In the genomic region with DNA sequence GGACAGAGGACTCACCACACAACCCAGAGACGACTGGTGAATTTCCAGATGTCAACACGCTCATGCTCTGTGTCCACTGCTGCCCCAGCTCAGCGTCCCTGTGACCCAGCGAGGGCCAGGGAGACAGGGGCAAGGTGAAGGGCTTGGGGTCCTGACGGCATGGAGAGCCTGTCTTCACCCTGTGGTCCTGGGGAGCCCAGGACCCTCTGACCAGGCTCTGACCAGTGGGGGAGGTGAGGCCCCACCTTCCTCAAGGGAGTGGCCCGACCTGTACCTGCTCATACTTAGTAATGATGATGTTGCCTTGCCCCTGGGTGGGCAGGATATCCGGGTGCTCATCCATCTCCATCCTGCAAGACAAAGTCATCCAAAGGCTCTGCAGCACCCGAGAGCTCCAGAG, we compare ENCODE assay signal across 16 cellular contexts. TPM values are rescaled to one million over a fixed set of nuclear protein-coding genes. Genes with fewer than 3 reads are reported as not detected.
DNase-seq lines count a peak whose midpoint lies in the region; ATAC-seq, FAIRE-seq and TF ChIP-seq lines count a peak whose summit lies in the region.
"Had no signal": no experiment of that assay in that cellular context is flagged by ENCODE, and none has a peak within 500 bp of the region (broad histone marks: within the 10 kb centered on the region; RNA-seq: fewer than 3 reads in every experiment).

No MANE protein-coding gene starts in this region.

- TF ChIP-seq POLR2A in gastrocnemius medialis (IDR thresholded peaks at IDR 0.05): no peak

- H3K27me3 ChIP-seq in gastrocnemius medialis: no peaks in the 10 kb centered on the region

- no peak overlapping the region for H3K27ac ChIP-seq in gastrocnemius medialis

- in situ Hi-C loops in gastrocnemius medialis (cut with MboI; ENCODE audit: low sequenced_read_pairs in 4 of 4): no loop called here

- no peak overlapping the region for H3K4me3 ChIP-seq in gastrocnemius medialis

- no peaks in the 10 kb centered on the region for H3K9me3 Mint-ChIP-seq in activated naive CD4-positive, alpha-beta T cell treated with anti-CD3 and anti-CD28 coated beads, Interleukin-2, amount 10 ng/mL, durations not matched to agents 7 days and 5 days
- no peaks in the 10 kb centered on the region for H3K9me3 Mint-ChIP-seq in activated naive CD4-positive, alpha-beta T cell treated with anti-CD3 and anti-CD28 coated beads, Interleukin-2, amount 50 U/mL, for 72 hours
- no peaks in the 10 kb centered on the region for H3K9me3 Mint-ChIP-seq in memory B cell
- H3K9me3 Mint-ChIP-seq in stimulated activated memory B cell treated with anti-CD40 and anti-IgM and Interleukin-4, amounts not matched to agents 10 μg/mL and 1 μg/mL and 100 μg/mL, for 72 hours: no peaks in the 10 kb centered on the region
- H3K9me3 Mint-ChIP-seq: CD4-positive, alpha-beta T cell; HFFc6 had no signal

- CTCF ChIA-PET in activated naive CD4-positive, alpha-beta T cell treated with anti-CD3 and anti-CD28 coated beads, Interleukin-2, amount 10 ng/mL, durations not matched to agents 7 days and 5 days (lab: Charles Lee): no interaction called here

- no peak overlapping the region for H3K4me3 Mint-ChIP-seq in activated naive CD4-positive, alpha-beta T cell treated with anti-CD3 and anti-CD28 coated beads, Interleukin-2, amount 10 ng/mL, durations not matched to agents 7 days and 5 days
- no peak overlapping the region for H3K4me3 Mint-ChIP-seq in memory B cell
- H3K4me3 Mint-ChIP-seq in stimulated activated memory B cell treated with anti-CD40 and anti-IgM and Interleukin-4, amounts not matched to agents 10 μg/mL and 1 μg/mL and 100 μg/mL, for 72 hours: no peak overlapping the region
- H3K4me3 Mint-ChIP-seq: CD4-positive, alpha-beta T cell; HFFc6 had no signal

- no peaks in the 10 kb centered on the region for H3K9me3 ChIP-seq in gastrocnemius medialis

- H3K27ac Mint-ChIP-seq in activated naive CD4-positive, alpha-beta T cell treated with anti-CD3 and anti-CD28 coated beads, Interleukin-2, amount 10 ng/mL, durations not matched to agents 7 days and 5 days: no peak overlapping the region
- H3K27ac Mint-ChIP-seq in activated naive CD4-positive, alpha-beta T cell treated with anti-CD3 and anti-CD28 coated beads, Interleukin-2, amount 50 U/mL, for 72 hours: no peak overlapping the region
- peak overlapping the region; percentile 60 for H3K27ac Mint-ChIP-seq in memory B cell
- peak overlapping the region; percentile 80 for H3K27ac Mint-ChIP-seq in stimulated activated memory B cell treated with anti-CD40 and anti-IgM and Interleukin-4, amounts not matched to agents 10 μg/mL and 1 μg/mL and 100 μg/mL, for 72 hours
- H3K27ac Mint-ChIP-seq: CD4-positive, alpha-beta T cell; HFFc6 had no signal

- no peaks in the 10 kb centered on the region for H3K36me3 Mint-ChIP-seq in activated naive CD4-positive, alpha-beta T cell treated with anti-CD3 and anti-CD28 coated beads, Interleukin-2, amount 10 ng/mL, durations not matched to agents 7 days and 5 days
- H3K36me3 Mint-ChIP-seq in activated naive CD4-positive, alpha-beta T cell treated with anti-CD3 and anti-CD28 coated beads, Interleukin-2, amount 50 U/mL, for 72 hours: no peaks in the 10 kb centered on the region
- H3K36me3 Mint-ChIP-seq in memory B cell: peaks cover 3% of the 10 kb centered on the region
- peaks cover 50% of the 10 kb centered on the region for H3K36me3 Mint-ChIP-seq in stimulated activated memory B cell treated with anti-CD40 and anti-IgM and Interleukin-4, amounts not matched to agents 10 μg/mL and 1 μg/mL and 100 μg/mL, for 72 hours

- peak; percentile 16 for DNase-seq in activated naive CD4-positive, alpha-beta T cell treated with anti-CD3 and anti-CD28 coated beads, Interleukin-2, amount 10 ng/mL, durations not matched to agents 7 days and 5 days
- no peak for DNase-seq in activated naive CD4-positive, alpha-beta T cell treated with anti-CD3 and anti-CD28 coated beads, Interleukin-2, amount 50 U/mL, for 72 hours (ENCODE audit: low spot score in 2 of 2)
- DNase-seq in HTR-8/SVneo (ENCODE audit: insufficient read length, low spot score) (no peak), memory B cell (ENCODE audit: low spot score in 2 of 2) (no peak), gastrocnemius medialis (no peak), kidney glomerular epithelial cell (lab: John Stamatoyannopoulos, UW) (no peak)
- DNase-seq: 8988T; C1 segment of cervical spinal cord; Calu3; CD4-positive, alpha-beta T cell; DMS 273 treated with DMSO at 0.1 percent for 48 hours; HCEC 1CT; HFFc6 had no signal

- H3K36me3 ChIP-seq in gastrocnemius medialis: no peaks in the 10 kb centered on the region

- intact Hi-C loops in gastrocnemius medialis (cut with DNase I; ENCODE audit: low total_unique reads): no loop called here

- H3K27me3 Mint-ChIP-seq in activated naive CD4-positive, alpha-beta T cell treated with anti-CD3 and anti-CD28 coated beads, Interleukin-2, amount 10 ng/mL, durations not matched to agents 7 days and 5 days: peaks cover 7% of the 10 kb centered on the region
- H3K27me3 Mint-ChIP-seq in memory B cell: no peaks in the 10 kb centered on the region
- no peaks in the 10 kb centered on the region for H3K27me3 Mint-ChIP-seq in stimulated activated memory B cell treated with anti-CD40 and anti-IgM and Interleukin-4, amounts not matched to agents 10 μg/mL and 1 μg/mL and 100 μg/mL, for 72 hours
- H3K27me3 Mint-ChIP-seq: CD4-positive, alpha-beta T cell had no signal

- FAIRE-seq in HTR-8/SVneo (lab: Jason Lieb, UNC): peak; percentile 13

- no peaks in the 10 kb centered on the region for H3K4me1 Mint-ChIP-seq in activated naive CD4-positive, alpha-beta T cell treated with anti-CD3 and anti-CD28 coated beads, Interleukin-2, amount 10 ng/mL, durations not matched to agents 7 days and 5 days
- peaks cover 16% of the 10 kb centered on the region for H3K4me1 Mint-ChIP-seq in memory B cell
- peaks cover 71% of the 10 kb centered on the region for H3K4me1 Mint-ChIP-seq in stimulated activated memory B cell treated with anti-CD40 and anti-IgM and Interleukin-4, amounts not matched to agents 10 μg/mL and 1 μg/mL and 100 μg/mL, for 72 hours

- ATAC-seq in activated naive CD4-positive, alpha-beta T cell treated with anti-CD3 and anti-CD28 coated beads, Interleukin-2, amount 50 U/mL, for 72 hours: no peak
- no peak for ATAC-seq in memory B cell (ENCODE audit: low read depth)
- no peak for ATAC-seq in stimulated activated memory B cell treated with anti-CD40 and anti-IgM and Interleukin-4, amounts not matched to agents 10 μg/mL and 1 μg/mL and 100 μg/mL, for 72 hours
- no peak for ATAC-seq in gastrocnemius medialis

- H3K4me1 ChIP-seq in gastrocnemius medialis: no peaks in the 10 kb centered on the region

- TF ChIP-seq CTCF in gastrocnemius medialis (IDR thresholded peaks at IDR 0.05 in 4 of 5, conservative IDR thresholded peaks at IDR 0.05 in 1 of 5): no peak

RNA-seq across cellular contexts. Expression of a gene that starts 39.8 kb away (rescaled TPM):
- total RNA-seq in activated naive CD4-positive, alpha-beta T cell treated with anti-CD3 and anti-CD28 coated beads, Interleukin-2, amount 50 U/mL, for 72 hours: not detected
- total RNA-seq in gastrocnemius medialis: not detected
- total RNA-seq: Calu3; CD4-positive, alpha-beta T cell; Daoy; H4; HFFc6 had no signal

Comparison
In these comparisons a context has a peak if more than half of its experiments do, and no peak if none do; other contexts are left out.
1. H3K27ac Mint-ChIP-seq: peak in memory B cell (single experiment) and stimulated activated memory B cell treated with anti-CD40 and anti-IgM and Interleukin-4, amounts not matched to agents 10 μg/mL and 1 μg/mL and 100 μg/mL, for 72 hours (single experiment); none in activated naive CD4-positive, alpha-beta T cell treated with anti-CD3 and anti-CD28 coated beads, Interleukin-2, amount 10 ng/mL, durations not matched to agents 7 days and 5 days (single experiment) and activated naive CD4-positive, alpha-beta T cell treated with anti-CD3 and anti-CD28 coated beads, Interleukin-2, amount 50 U/mL, for 72 hours (0 of 2).